Comparison of ENCODE assay signal across 1 cellular context in genomic region chr19:3175761-3176714, GRCh38.
TF ChIP-seq lines count a peak whose summit lies in the region.

No MANE protein-coding gene starts in this region.

TF ChIP-seq in HepG2, 621 proteins besides CTCF, POLR2A, EP300 and RAD21:
- TF ChIP-seq ZNF615 (CRISPR knock-in tag; IDR thresholded peaks at IDR 0.05; ENCODE audit: borderline replicate concordance) (no peak), FOXA1 (IDR thresholded peaks at IDR 0.05) (no peak), FOXA1 (CRISPR knock-in tag; IDR thresholded peaks at IDR 0.05) (peak; percentile 48; the same call in 1 of the 2 replicates), TAF15 (IDR thresholded peaks at IDR 0.05; ENCODE audit: low read depth, low read length, poor library complexity, severe bottlenecking) (no peak)
TF ChIP-seq in HepG2: peak in this region for 1.
